In genomic region chr1:55131218-55131617, GRCh38 we compare ENCODE assay signal across 23 cellular contexts.
"Had no signal": no experiment of that assay in that cellular context is flagged by ENCODE, and none has a peak within 500 bp of the region (broad histone marks: within the 10 kb centered on the region; RNA-seq: fewer than 3 reads in every experiment).

No MANE protein-coding gene starts in this region.

- H3K4me3 Mint-ChIP-seq: activated CD4-positive, alpha-beta memory T cell treated with anti-CD3 and anti-CD28 coated beads, Interleukin-2, amount 10 ng/mL, durations not matched to agents 7 days and 5 days; activated CD4-positive, alpha-beta T cell treated with anti-CD3 and anti-CD28 coated beads for 36 hours; activated naive CD8-positive, alpha-beta T cell treated with anti-CD3 and anti-CD28 coated beads, Interleukin-2, amount 10 ng/mL, durations not matched to agents 7 days and 5 days; activated T-helper 17 cell treated with anti-CD3 and anti-CD28 coated beads, Interleukin-2, amount 50 U/mL, for 72 hours; dendritic cell treated with granulocyte-macrophage colony-stimulating factor and Interleukin-4, amounts not matched to agents 40 ng/mL and 50 ng/mL, for 4 days; nephron progenitor cell had no signal

- H3K9me3 Mint-ChIP-seq: activated naive CD8-positive, alpha-beta T cell treated with anti-CD3 and anti-CD28 coated beads, Interleukin-2, amount 10 ng/mL, durations not matched to agents 7 days and 5 days; activated T-helper 17 cell treated with anti-CD3 and anti-CD28 coated beads, Interleukin-2, amount 50 U/mL, for 72 hours; dendritic cell treated with granulocyte-macrophage colony-stimulating factor and Interleukin-4, amounts not matched to agents 40 ng/mL and 50 ng/mL, for 4 days; nephron progenitor cell had no signal

- H3K27me3 ChIP-seq: foreskin keratinocyte, right atrium auricular region, tibial nerve, uterus had no signal

- DNase-seq: activated CD4-positive, alpha-beta memory T cell treated with anti-CD3 and anti-CD28 coated beads, Interleukin-2, amount 10 ng/mL, durations not matched to agents 7 days and 5 days; activated CD4-positive, alpha-beta T cell treated with anti-CD3 and anti-CD28 coated beads for 36 hours; activated naive CD4-positive, alpha-beta T cell; activated naive CD8-positive, alpha-beta T cell treated with anti-CD3 and anti-CD28 coated beads, Interleukin-2, amount 10 ng/mL, durations not matched to agents 7 days and 5 days; activated T-cell treated with anti-CD3 and anti-CD28 coated beads, Interleukin-2, amount 50 U/mL, for 1 hour; anterior cingulate cortex; cerebellar nuclear complex; effector CD8-positive, alpha-beta T cell; foreskin keratinocyte; glutamatergic neuron; hippocampal formation; nephron progenitor cell; nucleus accumbens; stimulated activated naive CD8-positive, alpha-beta T cell treated with anti-CD3 and anti-CD28 coated beads, Interleukin-15, Interleukin-2, amounts not matched to agents 100 U/mL and 50 U/mL, for 24 hours; uterus had no signal

- H3K4me3 ChIP-seq: lung, right atrium auricular region, tibial nerve, uterus had no signal

- H3K27me3 Mint-ChIP-seq: activated CD4-positive, alpha-beta memory T cell treated with anti-CD3 and anti-CD28 coated beads, Interleukin-2, amount 10 ng/mL, durations not matched to agents 7 days and 5 days; activated CD4-positive, alpha-beta T cell treated with anti-CD3 and anti-CD28 coated beads for 36 hours; activated naive CD8-positive, alpha-beta T cell treated with anti-CD3 and anti-CD28 coated beads, Interleukin-2, amount 10 ng/mL, durations not matched to agents 7 days and 5 days; activated T-helper 17 cell treated with anti-CD3 and anti-CD28 coated beads, Interleukin-2, amount 50 U/mL, for 72 hours; dendritic cell treated with granulocyte-macrophage colony-stimulating factor and Interleukin-4, amounts not matched to agents 40 ng/mL and 50 ng/mL, for 4 days had no signal

- H3K4me1 Mint-ChIP-seq: nephron progenitor cell had no signal

- H3K9me3 ChIP-seq: right atrium auricular region, tibial nerve, uterus had no signal

- H3K4me1 ChIP-seq: foreskin keratinocyte, tibial nerve, uterus had no signal

- H3K27ac Mint-ChIP-seq: activated CD4-positive, alpha-beta memory T cell treated with anti-CD3 and anti-CD28 coated beads, Interleukin-2, amount 10 ng/mL, durations not matched to agents 7 days and 5 days; activated CD4-positive, alpha-beta T cell treated with anti-CD3 and anti-CD28 coated beads for 36 hours; activated naive CD8-positive, alpha-beta T cell treated with anti-CD3 and anti-CD28 coated beads, Interleukin-2, amount 10 ng/mL, durations not matched to agents 7 days and 5 days; dendritic cell treated with granulocyte-macrophage colony-stimulating factor and Interleukin-4, amounts not matched to agents 40 ng/mL and 50 ng/mL, for 4 days; nephron progenitor cell had no signal

- H3K27ac ChIP-seq: foreskin keratinocyte, right atrium auricular region, tibial nerve, uterus had no signal

- H3K36me3 ChIP-seq: uterus had no signal

- FAIRE-seq: bronchial epithelial cell, keratinocyte had no signal

- ATAC-seq: activated CD4-positive, alpha-beta T cell treated with anti-CD3 and anti-CD28 coated beads for 36 hours; activated T-helper 17 cell treated with anti-CD3 and anti-CD28 coated beads, Interleukin-2, amount 50 U/mL, for 72 hours; left lobe of liver; stimulated activated naive CD8-positive, alpha-beta T cell treated with anti-CD3 and anti-CD28 coated beads, Interleukin-15, Interleukin-2, amounts not matched to agents 100 U/mL and 50 U/mL, for 24 hours had no signal
